In genomic region chr11:13118691-13119090, GRCh38 we compare ENCODE assay signal across 2 cellular contexts.
A peak's percentile ranks its signal among the peaks of the same experiment; 100 is the strongest.
TF ChIP-seq lines count a peak whose summit lies in the region.

No MANE protein-coding gene starts in this region.

TF ChIP-seq in IMR-90, 13 proteins besides CTCF, POLR2A, EP300 and RAD21:
- TF ChIP-seq USF2 (IDR thresholded peaks at IDR 0.05; ENCODE audit: low read depth, low read length) (no peak), CEBPB (IDR thresholded peaks at IDR 0.05; ENCODE audit: low read depth, low read length) (peak; percentile 89)

TF ChIP-seq in endothelial cell of umbilical vein, 7 proteins besides CTCF, POLR2A, EP300 and RAD21:
- TF ChIP-seq POLR2AphosphoS5 (IDR thresholded peaks at IDR 0.05; ENCODE audit: insufficient read depth, low read depth, low read length) (peak; percentile 55), FOS (IDR thresholded peaks at IDR 0.05; ENCODE audit: borderline replicate concordance, insufficient read depth, low read length) (no peak)
